Comparison of ENCODE assay signal across 1 cellular context in genomic region chr20:47379433-47380150, GRCh38.
TF ChIP-seq lines count a peak whose summit lies in the region.

No MANE protein-coding gene starts in this region.

TF ChIP-seq in K562, 482 proteins besides CTCF, POLR2A, EP300 and RAD21 (continued from another document and continues in another):
- no peak for TF ChIP-seq TFAM (CRISPR knock-in tag; conservative IDR thresholded peaks at IDR 0.05)
- TF ChIP-seq MTA2 (IDR thresholded peaks at IDR 0.05; ENCODE audit: low read depth) = no peak
- TF ChIP-seq ZMIZ1 (IDR thresholded peaks at IDR 0.05; ENCODE audit: low read depth in 2 of 2, low read length in 2 of 2) = no peak
- TF ChIP-seq SIX5 (IDR thresholded peaks at IDR 0.05; ENCODE audit: borderline replicate concordance in 1 of 2, insufficient read depth in 1 of 2, low read depth in 1 of 2, low read length in 2 of 2) = no peak
- peak; percentile 87 for TF ChIP-seq CREM (IDR thresholded peaks at IDR 0.05; ENCODE audit: low read depth)
- no peak for TF ChIP-seq PPARD (CRISPR knock-in tag; IDR thresholded peaks at IDR 0.05)
- TF ChIP-seq POLR2AphosphoS2 (IDR thresholded peaks at IDR 0.05; ENCODE audit: low read length) = no peak
- no peak for TF ChIP-seq MBD2 (IDR thresholded peaks at IDR 0.05; ENCODE audit: borderline replicate concordance, low read depth)
- no peak for TF ChIP-seq SNAPC5 (CRISPR knock-in tag; IDR thresholded peaks at IDR 0.05)
- no peak for TF ChIP-seq PATZ1 (CRISPR knock-in tag; IDR thresholded peaks at IDR 0.05; ENCODE audit: borderline replicate concordance)
- TF ChIP-seq ZNF316 (IDR thresholded peaks at IDR 0.05) = no peak
- no peak for TF ChIP-seq ZNF224 (CRISPR knock-in tag; IDR thresholded peaks at IDR 0.05)
- no peak for TF ChIP-seq MXD1 (CRISPR knock-in tag; IDR thresholded peaks at IDR 0.05; ENCODE audit: borderline replicate concordance, poor library complexity, severe bottlenecking)
- no peak for TF ChIP-seq ETS1 (conservative IDR thresholded peaks at IDR 0.05; ENCODE audit: control insufficient read depth, low read depth, low read length)
- no peak for TF ChIP-seq RBFOX2 (IDR thresholded peaks at IDR 0.05; ENCODE audit: low read depth, low read length)
- TF ChIP-seq GABPA (tag; conservative IDR thresholded peaks at IDR 0.05; ENCODE audit: low read depth) = no peak
- TF ChIP-seq PRDM10 (IDR thresholded peaks at IDR 0.05; ENCODE audit: partially characterized antibody) = peak; percentile 53
- no peak for TF ChIP-seq IRF1 (CRISPR knock-in tag; IDR thresholded peaks at IDR 0.05; ENCODE audit: borderline replicate concordance)
- TF ChIP-seq ZNF695 (CRISPR knock-in tag; IDR thresholded peaks at IDR 0.05) = no peak
- peak; percentile 84 for TF ChIP-seq PKNOX1 (IDR thresholded peaks at IDR 0.05)
- peak; percentile 73 for TF ChIP-seq ZBTB33 (CRISPR knock-in tag; IDR thresholded peaks at IDR 0.05)
- TF ChIP-seq TAF9B (IDR thresholded peaks at IDR 0.05; ENCODE audit: partially characterized antibody) = no peak
- TF ChIP-seq GTF3C2 (IDR thresholded peaks at IDR 0.05; ENCODE audit: borderline replicate concordance, extremely low read depth, insufficient read length) = no peak
- no peak for TF ChIP-seq GTF2B (IDR thresholded peaks at IDR 0.05; ENCODE audit: extremely low read depth, insufficient read length)
- TF ChIP-seq SMAD3 (CRISPR knock-in tag; conservative IDR thresholded peaks at IDR 0.05) = no peak
- TF ChIP-seq EGR1 (conservative IDR thresholded peaks at IDR 0.05) = peak; percentile 100
- TF ChIP-seq SREBF2 (CRISPR knock-in tag; IDR thresholded peaks at IDR 0.05) = no peak
- no peak for TF ChIP-seq MTA1 (IDR thresholded peaks at IDR 0.05; ENCODE audit: borderline replicate concordance)
- peak; percentile 58 for TF ChIP-seq NEUROD1 (IDR thresholded peaks at IDR 0.05; ENCODE audit: borderline replicate concordance, low read depth, low read length, partially characterized antibody)
- TF ChIP-seq C11orf30 (IDR thresholded peaks at IDR 0.05; ENCODE audit: low read depth) = no peak
- no peak for TF ChIP-seq ZNF511 (CRISPR knock-in tag; IDR thresholded peaks at IDR 0.05)
